23 cellular contexts compared by ENCODE assay signal in genomic region chr1:3518756-3519155, GRCh38.
"Had no signal": no experiment of that assay in that cellular context is flagged by ENCODE, and none has a peak within 500 bp of the region (broad histone marks: within the 10 kb centered on the region; RNA-seq: fewer than 3 reads in every experiment).

No MANE protein-coding gene starts in this region.

- H3K4me1 ChIP-seq: parathyroid adenoma, right lobe of liver, spleen, testis, transverse colon, upper lobe of right lung, uterus had no signal

- H2AFZ ChIP-seq: parathyroid adenoma had no signal

- H3K36me3 ChIP-seq: ovary, right lobe of liver, sigmoid colon, transverse colon, upper lobe of right lung, uterus had no signal

- H3K27ac ChIP-seq: ovary, parathyroid adenoma, psoas muscle, right lobe of liver, sigmoid colon, spleen, suprapubic skin, testis, tibial artery, transverse colon, upper lobe of right lung, uterus had no signal

- ATAC-seq: naive thymus-derived CD8-positive, alpha-beta T cell; natural killer cell treated with Interleukin-12 subunit alpha and Interleukin-12 subunit beta and Interleukin-15 and Interleukin-18, amount 100 ng/mL, for 72 hours; psoas muscle; right cardiac atrium; right lobe of liver; stimulated activated naive CD8-positive, alpha-beta T cell treated with anti-CD3 and anti-CD28 coated beads, Interleukin-15, amount 100 ng/mL, for 72 hours; stimulated activated naive CD8-positive, alpha-beta T cell treated with anti-CD3 and anti-CD28 coated beads, Interleukin-15, Interleukin-2, amounts not matched to agents 100 U/mL and 50 U/mL, for 24 hours; upper lobe of right lung had no signal

- H3K27me3 ChIP-seq: ovary, right lobe of liver, sigmoid colon, spleen, suprapubic skin, testis, tibial artery, transverse colon, upper lobe of right lung, uterus had no signal

- H3K9ac ChIP-seq: parathyroid adenoma had no signal

- H3K4me2 ChIP-seq: smooth muscle cell had no signal

- H3K9me3 ChIP-seq: ovary, psoas muscle, right lobe of liver, sigmoid colon, suprapubic skin, testis, tibial artery, transverse colon, upper lobe of right lung, uterus had no signal

- DNase-seq: nephron progenitor cell, occipital lobe, ovary, posterior cingulate gyrus, psoas muscle, right cardiac atrium, right lobe of liver, sigmoid colon, spleen, substantia nigra, tibial artery, transverse colon, upper lobe of right lung, uterus had no signal

- H3K4me3 ChIP-seq: ovary, psoas muscle, right lobe of liver, sigmoid colon, skin epidermis, smooth muscle cell, spleen, suprapubic skin, testis, tibial artery, transverse colon, upper lobe of right lung, uterus had no signal
